Comparison of ENCODE assay signal across 1 cellular context in the genomic region with DNA sequence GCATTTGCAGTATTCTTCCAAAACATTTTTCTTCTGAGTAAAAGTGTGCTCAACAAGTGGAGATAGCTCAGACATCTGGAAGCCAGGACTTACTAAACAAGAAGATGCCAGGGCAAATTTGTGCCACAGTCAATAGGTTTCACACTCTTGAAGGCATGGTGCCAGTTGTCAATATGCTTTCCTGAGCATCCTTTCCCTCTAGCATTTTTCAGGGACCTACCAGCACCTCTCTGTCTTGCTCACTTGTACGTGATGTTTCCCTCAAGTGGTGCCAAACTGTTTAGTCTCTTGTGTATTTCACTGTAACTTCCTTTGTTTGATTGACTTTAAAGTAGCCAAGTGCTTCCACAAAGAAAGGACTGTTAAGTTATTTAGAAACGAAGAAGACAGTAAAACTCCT.
TF ChIP-seq lines count a peak whose summit lies in the region.

No MANE protein-coding gene starts in this region.

TF ChIP-seq in IMR-90, 13 proteins besides CTCF, POLR2A, EP300 and RAD21 (continued from another document):
- TF ChIP-seq, protein P1, sequence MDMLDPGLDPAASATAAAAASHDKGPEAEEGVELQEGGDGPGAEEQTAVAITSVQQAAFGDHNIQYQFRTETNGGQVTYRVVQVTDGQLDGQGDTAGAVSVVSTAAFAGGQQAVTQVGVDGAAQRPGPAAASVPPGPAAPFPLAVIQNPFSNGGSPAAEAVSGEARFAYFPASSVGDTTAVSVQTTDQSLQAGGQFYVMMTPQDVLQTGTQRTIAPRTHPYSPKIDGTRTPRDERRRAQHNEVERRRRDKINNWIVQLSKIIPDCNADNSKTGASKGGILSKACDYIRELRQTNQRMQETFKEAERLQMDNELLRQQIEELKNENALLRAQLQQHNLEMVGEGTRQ (IDR thresholded peaks at IDR 0.05; ENCODE audit: low read depth, low read length) = no peak
- TF ChIP-seq NFE2L2 (IDR thresholded peaks at IDR 0.05; ENCODE audit: low read depth, low read length) (no peak), MAZ (IDR thresholded peaks at IDR 0.05; ENCODE audit: borderline replicate concordance, low read depth, low read length) (no peak), CEBPB (IDR thresholded peaks at IDR 0.05; ENCODE audit: low read depth, low read length) (no peak), RFX5 (IDR thresholded peaks at IDR 0.05; ENCODE audit: low read depth, low read length) (no peak), BHLHE40 (IDR thresholded peaks at IDR 0.05; ENCODE audit: low read depth, low read length) (no peak), FOS (IDR thresholded peaks at IDR 0.05; ENCODE audit: low read depth, low read length) (no peak), MAFK (IDR thresholded peaks at IDR 0.05; ENCODE audit: low read depth, low read length) (no peak), RCOR1 (IDR thresholded peaks at IDR 0.05; ENCODE audit: insufficient replicate concordance, low read length) (no peak)
